In the genomic region with DNA sequence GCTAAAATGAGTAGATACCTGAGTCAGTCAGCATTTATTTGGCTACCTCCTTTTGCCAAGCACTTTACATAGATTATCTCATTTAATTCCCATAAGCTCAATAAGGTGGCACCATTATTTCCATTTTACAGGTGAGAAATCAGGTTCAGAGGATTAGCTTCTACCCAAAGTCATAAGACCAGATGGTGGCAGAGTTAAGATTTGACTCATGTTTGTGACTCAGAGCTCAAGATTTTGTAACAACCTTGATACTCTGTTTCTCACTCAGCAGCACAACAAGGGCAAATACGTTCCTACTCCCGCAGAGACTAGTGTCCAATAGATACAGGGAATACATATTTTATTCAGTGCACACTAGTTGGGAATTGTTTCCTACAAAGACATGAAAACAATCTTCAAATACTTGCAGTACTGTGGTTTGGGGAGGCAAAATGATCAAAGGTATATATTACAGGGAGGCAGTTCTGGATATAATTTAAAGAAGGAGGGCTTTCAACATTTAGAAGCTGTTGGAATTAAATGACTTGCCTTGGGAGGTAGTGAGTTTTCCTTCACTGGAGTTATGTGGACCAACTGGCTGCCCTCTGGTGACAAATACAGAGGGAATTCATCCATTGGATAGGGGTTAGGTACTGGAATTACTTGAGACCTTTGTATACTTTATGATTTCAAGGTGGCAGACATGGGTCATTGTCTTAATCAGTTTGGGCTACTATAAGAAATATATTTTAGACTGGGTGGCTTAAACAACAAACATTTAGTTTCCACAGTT, we compare ENCODE assay signal across 12 cellular contexts. TPM values are rescaled to one million over a fixed set of nuclear protein-coding genes. Genes with fewer than 3 reads are reported as not detected.
DNase-seq lines count a peak whose midpoint lies in the region; ATAC-seq, FAIRE-seq and TF ChIP-seq lines count a peak whose summit lies in the region.
"Had no signal": no experiment of that assay in that cellular context is flagged by ENCODE, and none has a peak within 500 bp of the region (broad histone marks: within the 10 kb centered on the region; RNA-seq: fewer than 3 reads in every experiment).

No MANE protein-coding gene starts in this region.

- H3K36me3 ChIP-seq in GM06990 (ENCODE audit: control insufficient read depth, insufficient read depth, low read length) (peaks cover 5% of the 10 kb centered on the region; the same call in 1 of the 2 replicates), SJSA1 (peaks cover 50% of the 10 kb centered on the region), Caco-2 (ENCODE audit: control insufficient read depth, insufficient read depth, low read length) (no peaks in the 10 kb centered on the region; the same call in 1 of the 2 replicates)

- TF ChIP-seq CTCF in A549 (IDR thresholded peaks at IDR 0.05) (no peak), GM06990 (IDR thresholded peaks at IDR 0.05; ENCODE audit: insufficient read depth, low read length, poor library complexity, severe bottlenecking) (no peak), Caco-2 (IDR thresholded peaks at IDR 0.05; ENCODE audit: insufficient read depth in 1 of 2, low read depth in 1 of 2, low read length in 1 of 2, severe bottlenecking in 1 of 2, unreplicated experiment in 1 of 2) (no peak)

- peak in 1 of 2 experiments; percentile 6; a peak in 1 of 5 replicates for TF ChIP-seq RAD21 in A549 (conservative IDR thresholded peaks at IDR 0.05 in 1 of 2, IDR thresholded peaks at IDR 0.05 in 1 of 2)

- no peak overlapping the region for H3K4me3 Mint-ChIP-seq in Caco-2 (ENCODE audit: unreplicated experiment)

- TF ChIP-seq EP300 in A549 (IDR thresholded peaks at IDR 0.05), result peak in 1 of 2 experiments; percentile 18; a peak in 1 of 5 replicates

- peaks cover 27% of the 10 kb centered on the region for H3K4me1 Mint-ChIP-seq in Caco-2 (ENCODE audit: low read depth, unreplicated experiment)

- H3K27me3 ChIP-seq in GM06990 (replicated peaks; ENCODE audit: control insufficient read depth, insufficient read depth, low read length) (no peaks in the 10 kb centered on the region), SJSA1 (replicated peaks) (no peaks in the 10 kb centered on the region), Caco-2 (replicated peaks; ENCODE audit: control insufficient read depth, insufficient read depth, low read length) (no peaks in the 10 kb centered on the region)

- TF ChIP-seq POLR2A in A549 (IDR thresholded peaks at IDR 0.05; ENCODE audit: low read length), result no peak
- no peak for TF ChIP-seq POLR2A in GM18505 (IDR thresholded peaks at IDR 0.05; ENCODE audit: borderline replicate concordance, extremely low read depth, insufficient read depth, insufficient read length)

- DNase-seq in A549 (ENCODE audit: low read depth in 1 of 2, low spot score in 1 of 2), result peak; percentile 56 to 73
- DNase-seq in GM06990 (ENCODE audit: extremely low read depth, insufficient read length), result peak; percentile 8
- peak in 1 of 2 experiments; percentile 71 for DNase-seq in SJSA1 (ENCODE audit: low read depth in 1 of 2, low spot score in 2 of 2)
- peak; percentile 61 for DNase-seq in fibroblast of the conjunctiva (ENCODE audit: low read depth)
- no peak for DNase-seq in left colon
- DNase-seq in Caco-2, result no peak
- DNase-seq: NCI-H2029, occipital lobe had no signal

- H3K27ac ChIP-seq in A549 (peak overlapping the region; percentile 87 to 90), SJSA1 (peak overlapping the region; percentile 90)

- FAIRE-seq in A549 (lab: Jason Lieb, UNC), result no peak
- FAIRE-seq: endometrium, H1 had no signal

- WGBS in A549 (ENCODE audit: missing lambda C conversion rate), result 0% methylated on average over 2 of the region's 2 CpGs

- 0 out of 6 replicates have a peak, but pooled peaks of 1 of the 2 experiments have one; percentile 17 for ATAC-seq in A549
- no peak for ATAC-seq in left colon
- ATAC-seq in GM18505 (IDR thresholded peaks at IDR 0.05; ENCODE audit: unreplicated experiment), result no peak
- ATAC-seq in HG03520 (IDR thresholded peaks at IDR 0.05; ENCODE audit: unreplicated experiment), result no peak

- no peaks in the 10 kb centered on the region for H3K9me3 Mint-ChIP-seq in Caco-2 (ENCODE audit: unreplicated experiment)

- BruUV-seq in Caco-2 (replicated peaks; lab: Mats Ljungman, UMichigan), result no TSS peak

- H3K4me2 ChIP-seq in A549, result peak overlapping the region; percentile 89

- POLR2A ChIA-PET in A549 (lab: Yijun Ruan, JAX), result no interaction called here
- POLR2A ChIA-PET in Caco-2 (lab: Charles Lee), result no interaction called here

- H3K27me3 Mint-ChIP-seq in Caco-2 (ENCODE audit: insufficient read depth, unreplicated experiment), result no peaks in the 10 kb centered on the region

- H3K4me3 ChIP-seq in A549 (no peak overlapping the region), GM06990 (replicated peaks; ENCODE audit: low read depth, low read length) (no peak overlapping the region), SJSA1 (no peak overlapping the region), Caco-2 (ENCODE audit: low read depth, low read length) (no peak overlapping the region)

- peaks cover 29% of the 10 kb centered on the region for H3K36me3 Mint-ChIP-seq in Caco-2 (ENCODE audit: insufficient read depth, unreplicated experiment)

- CTCF ChIA-PET in A549 (lab: Yijun Ruan, JAX) (interaction anchor here (1.6 kb wide), 1 partner anchor 264 kb away, joined by 8 read pairs; no protein-coding TSS in a partner anchor), Caco-2 (lab: Charles Lee) (no interaction called here)

- H3K4me1 ChIP-seq in A549 (peaks cover 55% of the 10 kb centered on the region), SJSA1 (replicated peaks) (peaks cover 69% of the 10 kb centered on the region), Caco-2 (peaks cover 9% of the 10 kb centered on the region)

- H3K9me3 ChIP-seq in A549 (no peaks in the 10 kb centered on the region), SJSA1 (replicated peaks) (no peaks in the 10 kb centered on the region; the same call in 1 of the 2 replicates), Caco-2 (no peaks in the 10 kb centered on the region)

- H3K27ac Mint-ChIP-seq in Caco-2 (ENCODE audit: unreplicated experiment), result no peak overlapping the region

- intact Hi-C loops in left colon (cut with DNase I, micrococcal nuclease) (no loop called here), Caco-2 (cut with micrococcal nuclease; ENCODE audit: unreplicated experiment) (loop anchor here (5.0 kb wide), 2 partner anchors 43 to 362 kb away; no protein-coding TSS in a partner anchor)

TF ChIP-seq in A549, 52 proteins besides CTCF, POLR2A, EP300 and RAD21:
- peak; percentile 85 for TF ChIP-seq FOSL2 (IDR thresholded peaks at IDR 0.05)
- peak; percentile 91 for TF ChIP-seq FOSL2 (CRISPR knock-in tag; IDR thresholded peaks at IDR 0.05)
- TF ChIP-seq BHLHE40 (IDR thresholded peaks at IDR 0.05; ENCODE audit: low read depth, low read length), result no peak
- no peak for TF ChIP-seq PHF8 (IDR thresholded peaks at IDR 0.05; ENCODE audit: borderline replicate concordance, low read depth)
- TF ChIP-seq CEBPB (IDR thresholded peaks at IDR 0.05), result peak; percentile 30 to 80; a peak in 2 of 4 replicates
- peak; percentile 55; the same call in 1 of the 2 replicates for TF ChIP-seq GATA3 (IDR thresholded peaks at IDR 0.05; ENCODE audit: borderline replicate concordance)
- no peak for TF ChIP-seq TFCP2L1 (CRISPR knock-in tag; IDR thresholded peaks at IDR 0.05)
- TF ChIP-seq CHD4 (IDR thresholded peaks at IDR 0.05; ENCODE audit: borderline replicate concordance), result no peak
- TF ChIP-seq SREBF2 (IDR thresholded peaks at IDR 0.05), result no peak
- peak; percentile 72 for TF ChIP-seq JUNB (IDR thresholded peaks at IDR 0.05)

RNA-seq across cellular contexts. Expression of gene LEPR, which starts 3.6 kb away (rescaled TPM):
- polyA plus RNA-seq in A549 (2011; rRNA removed) (6.5 and 6.7 TPM in 2 replicates), A549 (2017; fragmentation: RNase III; extraction: RNeasy Plus Mini Kit Qiagen cat#74134 plus additional on column Dnase treatment) (2.8 to 3.3 TPM (median 3.1 TPM) in 3 replicates)
- 0.59 and 0.80 TPM in 2 replicates for polyA plus RNA-seq in A549 (2012; cell fraction: cytosol; rRNA removed)
- polyA plus RNA-seq in A549 (2012; cell fraction: nucleus; rRNA removed), result 0.24 and 0.43 TPM in 2 replicates
- 3.4 and 3.9 TPM in 2 replicates for polyA minus RNA-seq in A549 (2011; rRNA and poly(A)+ RNA removed)
- total RNA-seq in SJSA1 (2014; rRNA removed; shearing (Covaris generic)), result 5.0 and 8.5 TPM in 2 replicates
- total RNA-seq in left colon (1 to 10 TPM; 4.2 to 5.6 TPM), Caco-2 (2022) (1.5 and 1.9 TPM in 2 replicates)

RNA-seq across cellular contexts. Expression of gene LEPROT, which starts 3.6 kb away (rescaled TPM):
- polyA plus RNA-seq in A549 (2011; rRNA removed) (48.4 and 62.9 TPM in 2 replicates), A549 (2017; fragmentation: RNase III; extraction: RNeasy Plus Mini Kit Qiagen cat#74134 plus additional on column Dnase treatment) (49.5 to 57.6 TPM (median 51.2 TPM) in 3 replicates)
- polyA plus RNA-seq in A549 (2012; cell fraction: cytosol; rRNA removed), result 20.6 and 23.8 TPM in 2 replicates
- 11.5 and 29.9 TPM in 2 replicates for polyA plus RNA-seq in A549 (2012; cell fraction: nucleus; rRNA removed)
- polyA minus RNA-seq in A549 (2011; rRNA and poly(A)+ RNA removed), result 40.3 and 42.5 TPM in 2 replicates
- total RNA-seq in SJSA1 (2014; rRNA removed; shearing (Covaris generic)), result 54.1 and 91.5 TPM in 2 replicates
- total RNA-seq in left colon (10 to 100 TPM; 59.8 to 77.1 TPM), Caco-2 (2022) (32.9 and 37.6 TPM in 2 replicates)

Comparison
In these comparisons a context has a peak if more than half of its experiments do, and no peak if none do; other contexts are left out.
1. DNase-seq: peak in A549 (2 of 2), GM06990 (single experiment) and fibroblast of the conjunctiva (single experiment); none in left colon (0 of 2) and Caco-2 (0 of 2).